In genomic region chr20:51190783-51191180, GRCh38 we compare ENCODE assay signal across 26 cellular contexts.
A peak's percentile ranks its signal among the peaks of the same experiment; 100 is the strongest.
DNase-seq lines count a peak whose midpoint lies in the region; ATAC-seq and TF ChIP-seq lines count a peak whose summit lies in the region.
"Had no signal": no experiment of that assay in that cellular context is flagged by ENCODE, and none has a peak within 500 bp of the region (broad histone marks: within the 10 kb centered on the region; RNA-seq: fewer than 3 reads in every experiment).

No MANE protein-coding gene starts in this region.

- H3K9me3 Mint-ChIP-seq in progenitor cell of endocrine pancreas (ENCODE audit: low read depth), result peaks cover 5% of the 10 kb centered on the region
- H3K9me3 Mint-ChIP-seq: activated CD4-positive, alpha-beta memory T cell treated with anti-CD3 and anti-CD28 coated beads, Interleukin-2, amount 10 ng/mL, durations not matched to agents 7 days and 5 days; activated naive CD4-positive, alpha-beta T cell treated with anti-CD3 and anti-CD28 coated beads, Interleukin-2, amount 10 ng/mL, durations not matched to agents 7 days and 5 days; activated T-helper 1 cell treated with anti-CD3 and anti-CD28 coated beads, Interleukin-12 subunit alpha, Interleukin-12 subunit beta, Interleukin-2, Interleukin-4 antibody, amounts not matched to agents 30 ng/mL and 10 ng/mL and 1 ng/mL, durations not matched to agents 14 hours and 24 hours and 36 hours; effector memory CD8-positive, alpha-beta T cell; stimulated activated naive CD8-positive, alpha-beta T cell treated with anti-CD3 and anti-CD28 coated beads, Interleukin-15, Interleukin-2, amounts not matched to agents 100 ng/mL and 50 ng/mL, for 24 hours; T-helper 2 cell treated with Interferon-gamma antibody and Interleukin-4, amounts not matched to agents 5 μg/mL and 100 μg/mL, for 36 hours had no signal

- no peak for ATAC-seq in stimulated activated naive CD8-positive, alpha-beta T cell treated with anti-CD3 and anti-CD28 coated beads, Interleukin-15, Interleukin-2, amounts not matched to agents 100 U/mL and 50 U/mL, for 24 hours
- ATAC-seq: effector memory CD8-positive, alpha-beta T cell; heart right ventricle had no signal

- H3K27ac Mint-ChIP-seq in progenitor cell of endocrine pancreas, result no peak overlapping the region
- H3K27ac Mint-ChIP-seq: activated CD4-positive, alpha-beta memory T cell treated with anti-CD3 and anti-CD28 coated beads, Interleukin-2, amount 10 ng/mL, durations not matched to agents 7 days and 5 days; activated naive CD4-positive, alpha-beta T cell treated with anti-CD3 and anti-CD28 coated beads, Interleukin-2, amount 10 ng/mL, durations not matched to agents 7 days and 5 days; activated T-helper 1 cell treated with anti-CD3 and anti-CD28 coated beads, Interleukin-12 subunit alpha, Interleukin-12 subunit beta, Interleukin-2, Interleukin-4 antibody, amounts not matched to agents 30 ng/mL and 10 ng/mL and 1 ng/mL, durations not matched to agents 14 hours and 24 hours and 36 hours; effector memory CD8-positive, alpha-beta T cell; stimulated activated naive CD8-positive, alpha-beta T cell treated with anti-CD3 and anti-CD28 coated beads, Interleukin-15, Interleukin-2, amounts not matched to agents 100 ng/mL and 50 ng/mL, for 24 hours; T-helper 2 cell treated with Interferon-gamma antibody and Interleukin-4, amounts not matched to agents 5 μg/mL and 100 μg/mL, for 36 hours had no signal

- H3K4me1 Mint-ChIP-seq in progenitor cell of endocrine pancreas (ENCODE audit: low read depth), result peaks cover 7% of the 10 kb centered on the region
- H3K4me1 Mint-ChIP-seq: activated CD4-positive, alpha-beta memory T cell treated with anti-CD3 and anti-CD28 coated beads, Interleukin-2, amount 10 ng/mL, durations not matched to agents 7 days and 5 days; activated naive CD4-positive, alpha-beta T cell treated with anti-CD3 and anti-CD28 coated beads, Interleukin-2, amount 10 ng/mL, durations not matched to agents 7 days and 5 days had no signal

- peaks cover 3% of the 10 kb centered on the region for H3K27me3 Mint-ChIP-seq in progenitor cell of endocrine pancreas

- no peak overlapping the region for H3K4me3 Mint-ChIP-seq in progenitor cell of endocrine pancreas (ENCODE audit: low read depth)
- H3K4me3 Mint-ChIP-seq: activated CD4-positive, alpha-beta memory T cell treated with anti-CD3 and anti-CD28 coated beads, Interleukin-2, amount 10 ng/mL, durations not matched to agents 7 days and 5 days; activated naive CD4-positive, alpha-beta T cell treated with anti-CD3 and anti-CD28 coated beads, Interleukin-2, amount 10 ng/mL, durations not matched to agents 7 days and 5 days; activated T-helper 1 cell treated with anti-CD3 and anti-CD28 coated beads, Interleukin-12 subunit alpha, Interleukin-12 subunit beta, Interleukin-2, Interleukin-4 antibody, amounts not matched to agents 30 ng/mL and 10 ng/mL and 1 ng/mL, durations not matched to agents 14 hours and 24 hours and 36 hours; effector memory CD8-positive, alpha-beta T cell; stimulated activated naive CD8-positive, alpha-beta T cell treated with anti-CD3 and anti-CD28 coated beads, Interleukin-15, Interleukin-2, amounts not matched to agents 100 ng/mL and 50 ng/mL, for 24 hours; T-helper 2 cell treated with Interferon-gamma antibody and Interleukin-4, amounts not matched to agents 5 μg/mL and 100 μg/mL, for 36 hours had no signal

- no peak for TF ChIP-seq CTCF in progenitor cell of endocrine pancreas (IDR thresholded peaks at IDR 0.05; ENCODE audit: unreplicated experiment)

- no peaks in the 10 kb centered on the region for H3K36me3 Mint-ChIP-seq in progenitor cell of endocrine pancreas (ENCODE audit: insufficient read depth)
- H3K36me3 Mint-ChIP-seq: activated naive CD4-positive, alpha-beta T cell treated with anti-CD3 and anti-CD28 coated beads, Interleukin-2, amount 10 ng/mL, durations not matched to agents 7 days and 5 days had no signal

- DNase-seq in HCEC 1CT (peak; percentile 61), astrocyte of the hippocampus (ENCODE audit: low read depth, low spot score) (peak; percentile 64), hepatic stellate cell (ENCODE audit: low spot score) (peak; percentile 44), putamen (ENCODE audit: low spot score) (peak; percentile 39), DMS114 treated with DMSO at 0.1 percent for 48 hours (lab: John Stamatoyannopoulos, UW; ENCODE audit: unreplicated experiment) (no peak), progenitor cell of endocrine pancreas (ENCODE audit: low spot score, unreplicated experiment) (no peak)
- DNase-seq in stimulated activated naive CD8-positive, alpha-beta T cell treated with anti-CD3 and anti-CD28 coated beads, Interleukin-15, Interleukin-2, amounts not matched to agents 100 U/mL and 50 U/mL, for 24 hours, result no peak
- DNase-seq: activated CD4-positive, alpha-beta memory T cell treated with anti-CD3 and anti-CD28 coated beads, Interleukin-2, amount 10 ng/mL, durations not matched to agents 7 days and 5 days; activated CD8-positive, alpha-beta memory T cell treated with anti-CD3 and anti-CD28 coated beads, Interleukin-2, amount 50 U/mL, for 48 hours; activated naive CD4-positive, alpha-beta T cell treated with anti-CD3 and anti-CD28 coated beads, Interleukin-2, amount 10 ng/mL, durations not matched to agents 7 days and 5 days; adrenal gland; cortex of kidney; DND-41; effector memory CD8-positive, alpha-beta T cell; erythroblast; foreskin fibroblast; heart right ventricle; MM.1S; NCI-H1930; NCI-H748 treated with DMSO at 0.1 percent for 48 hours; ovary; Right ventricle myocardium superior; stimulated activated CD4-positive, alpha-beta T cell treated with anti-CD3 and anti-CD28 coated beads, Interleukin-1b, Interleukin-23, amount 100 ng/mL, for 48 hours had no signal

Comparison
In these comparisons a context has a peak if more than half of its experiments do, and no peak if none do; other contexts are left out.
1. DNase-seq: peak in HCEC 1CT (single experiment), astrocyte of the hippocampus (single experiment), hepatic stellate cell (single experiment) and putamen (single experiment); none in DMS114 treated with DMSO at 0.1 percent for 48 hours (single experiment), stimulated activated naive CD8-positive, alpha-beta T cell treated with anti-CD3 and anti-CD28 coated beads, Interleukin-15, Interleukin-2, amounts not matched to agents 100 U/mL and 50 U/mL, for 24 hours (single experiment) and progenitor cell of endocrine pancreas (single experiment).